Comparison of ENCODE assay signal across 8 cellular contexts in the genomic region with DNA sequence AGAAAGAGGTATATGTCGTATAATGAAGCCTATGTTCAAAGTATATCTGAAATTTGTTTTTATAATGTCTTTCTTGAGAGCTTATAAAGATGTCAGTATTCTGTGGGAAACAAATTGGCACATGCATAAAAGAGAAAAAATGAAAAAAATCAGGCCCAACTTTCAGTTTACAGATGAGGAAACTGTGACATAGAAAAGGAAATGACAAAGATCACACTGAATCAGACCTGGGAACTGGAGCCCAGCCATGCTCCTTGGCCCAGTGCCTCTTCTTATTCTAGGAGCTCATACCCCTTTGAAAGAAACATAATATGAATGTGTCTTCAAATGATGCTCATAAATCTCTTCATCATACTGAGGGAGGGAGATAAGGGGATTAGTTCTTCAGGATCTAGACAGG. TPM values are rescaled to one million over a fixed set of nuclear protein-coding genes. Genes with fewer than 3 reads are reported as not detected.
DNase-seq lines count a peak whose midpoint lies in the region; ATAC-seq, FAIRE-seq and TF ChIP-seq lines count a peak whose summit lies in the region.

No MANE protein-coding gene starts in this region.

- TF ChIP-seq EP300 in HepG2 (IDR thresholded peaks at IDR 0.05; ENCODE audit: low read depth in 2 of 2, low read length in 2 of 2) (no peak), HepG2 (CRISPR knock-in tag; IDR thresholded peaks at IDR 0.05; ENCODE audit: borderline replicate concordance) (no peak)

- H3K27me3 ChIP-seq in ACC112 (ENCODE audit: insufficient read depth, low read length), result no peaks in the 10 kb centered on the region
- no peaks in the 10 kb centered on the region for H3K27me3 ChIP-seq in HUES6 (ENCODE audit: control insufficient read depth, insufficient read depth, low read length)
- H3K27me3 ChIP-seq in HepG2 (ENCODE audit: control insufficient read depth in 1 of 2, insufficient read depth in 2 of 2, low read length in 2 of 2), result no peaks in the 10 kb centered on the region; a peak in 1 of 5 replicates
- H3K27me3 ChIP-seq in Peyer's patch, result no peaks in the 10 kb centered on the region
- H3K27me3 ChIP-seq in effector memory CD4-positive, alpha-beta T cell (replicated peaks; ENCODE audit: control insufficient read depth, insufficient read depth, low read length, poor library complexity, severe bottlenecking), result no peaks in the 10 kb centered on the region

- no TSS peak for BruUV-seq in HepG2 (replicated peaks; lab: Mats Ljungman, UMichigan)

- peaks cover 15% of the 10 kb centered on the region for H3K4me1 Mint-ChIP-seq in activated naive CD8-positive, alpha-beta T cell treated with anti-CD3 and anti-CD28 coated beads, Interleukin-2, amount 10 ng/mL, durations not matched to agents 7 days and 5 days

- H2AFZ ChIP-seq in ACC112 (ENCODE audit: low read length, unreplicated experiment) (no peak overlapping the region), HepG2 (ENCODE audit: low read length) (no peak overlapping the region)

- H4K20me1 ChIP-seq in HepG2 (ENCODE audit: insufficient read depth, low read length), result no peaks in the 10 kb centered on the region

- peak overlapping the region; percentile 99 for H3K27ac ChIP-seq in ACC112 (ENCODE audit: low read depth, low read length)
- no peak overlapping the region for H3K27ac ChIP-seq in HUES6 (ENCODE audit: low read depth, low read length)
- no peak overlapping the region for H3K27ac ChIP-seq in HepG2 (ENCODE audit: extremely low read length, insufficient read depth, low read length)
- peak overlapping the region in 1 of 4 donors; percentile 91 for H3K27ac ChIP-seq in Peyer's patch
- H3K27ac ChIP-seq in effector memory CD4-positive, alpha-beta T cell (ENCODE audit: insufficient read depth, low read length, poor library complexity, severe bottlenecking), result no peak overlapping the region

- no peaks in the 10 kb centered on the region for H3K27me3 Mint-ChIP-seq in activated naive CD8-positive, alpha-beta T cell treated with anti-CD3 and anti-CD28 coated beads, Interleukin-2, amount 10 ng/mL, durations not matched to agents 7 days and 5 days

- no peak for FAIRE-seq in HepG2 (lab: Jason Lieb, UNC)

- H3K79me2 ChIP-seq in ACC112 (ENCODE audit: control insufficient read depth, insufficient read depth, low read length, unreplicated experiment) (peaks cover 18% of the 10 kb centered on the region), HepG2 (ENCODE audit: insufficient read depth, low read length) (peaks cover 11% of the 10 kb centered on the region)

- 54% methylated on average over 1 of the region's 1 CpG for WGBS in HepG2 (ENCODE audit: low lambda C conversion rate)

- peaks cover 17% of the 10 kb centered on the region for H3K36me3 Mint-ChIP-seq in activated naive CD8-positive, alpha-beta T cell treated with anti-CD3 and anti-CD28 coated beads, Interleukin-2, amount 10 ng/mL, durations not matched to agents 7 days and 5 days

- CTCF ChIA-PET in HepG2 (lab: Yijun Ruan, JAX; ENCODE audit: low intra/inter-chr PET ratio, low total read pairs), result no interaction called here

- H3K4me1 ChIP-seq in ACC112 (ENCODE audit: control insufficient read depth, insufficient read depth, low read length, unreplicated experiment) (peaks cover 44% of the 10 kb centered on the region), HUES6 (ENCODE audit: control insufficient read depth, insufficient read depth, low read length) (no peaks in the 10 kb centered on the region), HepG2 (ENCODE audit: insufficient read depth, low read length) (peaks cover 29% of the 10 kb centered on the region), Peyer's patch (peaks cover 0 to 8% (median 0%) of the 10 kb centered on the region in 4 donors)
- no peaks in the 10 kb centered on the region for H3K4me1 ChIP-seq in effector memory CD4-positive, alpha-beta T cell (ENCODE audit: control insufficient read depth, insufficient read depth, low read length, poor library complexity, severe bottlenecking)

- H3K4me2 ChIP-seq in HepG2 (ENCODE audit: low read depth, low read length), result peak overlapping the region; percentile 95

- TF ChIP-seq RAD21 in HepG2 (CRISPR knock-in tag; IDR thresholded peaks at IDR 0.05), result no peak

- no peak for DNase-seq in activated naive CD8-positive, alpha-beta T cell treated with anti-CD3 and anti-CD28 coated beads, Interleukin-2, amount 10 ng/mL, durations not matched to agents 7 days and 5 days
- DNase-seq in HepG2 (ENCODE audit: low spot score) (no peak), Peyer's patch (no peak), SHP77 treated with DMSO at 0.1 percent for 48 hours (lab: John Stamatoyannopoulos, UW) (no peak)
- DNase-seq in effector memory CD4-positive, alpha-beta T cell, result no peak

- peak overlapping the region; percentile 89 for H3K4me3 ChIP-seq in ACC112 (ENCODE audit: low read depth, low read length)
- peak overlapping the region; percentile 98; the same call in 1 of the 2 replicates for H3K4me3 ChIP-seq in HUES6 (ENCODE audit: low read depth, low read length)
- peak overlapping the region; percentile 82 to 88 (median 86); a peak in 4 of 6 replicates for H3K4me3 ChIP-seq in HepG2 (replicated peaks in 1 of 3; ENCODE audit: insufficient read depth in 1 of 3, low read depth in 2 of 3, low read length in 3 of 3)
- H3K4me3 ChIP-seq in Peyer's patch, result peak overlapping the region in 2 of 4 donors; percentile 63 to 83
- no peak overlapping the region for H3K4me3 ChIP-seq in effector memory CD4-positive, alpha-beta T cell (ENCODE audit: insufficient read depth, low read depth, low read length, poor library complexity, severe bottlenecking)

- intact Hi-C loops in HepG2 (cut with micrococcal nuclease; ENCODE audit: unreplicated experiment), result no loop called here

- TF ChIP-seq POLR2A in HepG2 (IDR thresholded peaks at IDR 0.05; ENCODE audit: insufficient read depth in 1 of 2, low read depth in 2 of 2, low read length in 2 of 2), result no peak
- no peak for TF ChIP-seq POLR2A in Peyer's patch (IDR thresholded peaks at IDR 0.05)

- POLR2A ChIA-PET in activated naive CD8-positive, alpha-beta T cell treated with anti-CD3 and anti-CD28 coated beads, Interleukin-2, amount 10 ng/mL, durations not matched to agents 7 days and 5 days (lab: Charles Lee), result interaction anchor here (0.7 to 1.6 kb wide), 3 partner anchors 49 to 574 kb away, joined by 3 to 5 read pairs (median 4); no protein-coding TSS in a partner anchor
- POLR2A ChIA-PET in HepG2 (lab: Yijun Ruan, JAX), result interaction anchor here (0.6 to 3.4 kb wide), 6 partner anchors 10 to 114 kb away, joined by 3 to 24 read pairs (median 5); no protein-coding TSS in a partner anchor

- H3K27ac Mint-ChIP-seq in activated naive CD8-positive, alpha-beta T cell treated with anti-CD3 and anti-CD28 coated beads, Interleukin-2, amount 10 ng/mL, durations not matched to agents 7 days and 5 days, result peak overlapping the region; percentile 97

- peak overlapping the region; percentile 94 for H3K4me3 Mint-ChIP-seq in activated naive CD8-positive, alpha-beta T cell treated with anti-CD3 and anti-CD28 coated beads, Interleukin-2, amount 10 ng/mL, durations not matched to agents 7 days and 5 days

- ATAC-seq in activated naive CD8-positive, alpha-beta T cell treated with anti-CD3 and anti-CD28 coated beads, Interleukin-2, amount 10 ng/mL, durations not matched to agents 7 days and 5 days (ENCODE audit: low read depth), result no peak
- ATAC-seq in HepG2, result no peak
- no peak for ATAC-seq in HG03196 (IDR thresholded peaks at IDR 0.05; ENCODE audit: unreplicated experiment)

- no peak for TF ChIP-seq CTCF in HepG2 (CRISPR knock-in tag; IDR thresholded peaks at IDR 0.05)
- no peak for TF ChIP-seq CTCF in Peyer's patch (IDR thresholded peaks at IDR 0.05)

- peaks cover 32% of the 10 kb centered on the region for H3K36me3 ChIP-seq in ACC112 (ENCODE audit: insufficient read depth, low read length)
- H3K36me3 ChIP-seq in HUES6 (ENCODE audit: control insufficient read depth, insufficient read depth, low read length), result peaks cover 18% of the 10 kb centered on the region
- 0 out of 5 replicates have a peak, but pooled peaks cover 0 to 5% of the 10 kb centered on the region in 2 experiments for H3K36me3 ChIP-seq in HepG2 (replicated peaks in 1 of 2; ENCODE audit: control insufficient read depth in 1 of 2, insufficient read depth in 2 of 2, low read length in 2 of 2)
- H3K36me3 ChIP-seq in Peyer's patch, result no peaks in the 10 kb centered on the region
- H3K36me3 ChIP-seq in effector memory CD4-positive, alpha-beta T cell (ENCODE audit: control insufficient read depth, insufficient read depth, low read length), result no peaks in the 10 kb centered on the region

- H3K9me3 Mint-ChIP-seq in activated naive CD8-positive, alpha-beta T cell treated with anti-CD3 and anti-CD28 coated beads, Interleukin-2, amount 10 ng/mL, durations not matched to agents 7 days and 5 days, result no peaks in the 10 kb centered on the region

- H3K9ac ChIP-seq in HUES6 (ENCODE audit: low read length) (no peak overlapping the region), HepG2 (ENCODE audit: insufficient read depth, low read depth, low read length) (peak overlapping the region; percentile 92)

- in situ Hi-C loops in HepG2 (cut with HindIII; ENCODE audit: extremely low pct_ligation_motif_present, low pct_unique_long_range_greater_than_20kb), result no loop called here

- H3K9me3 ChIP-seq in HUES6 (ENCODE audit: control insufficient read depth, insufficient read depth, low read depth, low read length) (no peaks in the 10 kb centered on the region), HepG2 (ENCODE audit: low read length) (no peaks in the 10 kb centered on the region), Peyer's patch (no peaks in the 10 kb centered on the region)
- H3K9me3 ChIP-seq in effector memory CD4-positive, alpha-beta T cell (ENCODE audit: control insufficient read depth, low read length), result no peaks in the 10 kb centered on the region

RNA-seq across cellular contexts. Expression of gene TMEM44, which starts 48.4 kb away (rescaled TPM):
- 1 to 10 TPM; 6.3 to 8.1 TPM for total RNA-seq in activated naive CD8-positive, alpha-beta T cell treated with anti-CD3 and anti-CD28 coated beads, Interleukin-2, amount 10 ng/mL, durations not matched to agents 7 days and 5 days
- total RNA-seq in HepG2 (2016; rRNA removed; fragmentation: Illumina TruSeq; extraction: Trizol) (3.2 and 7.3 TPM in 2 replicates), Peyer's patch (10 to 100 TPM in 3 of 4 donors, 1 to 10 TPM in 1; 7.7 to 51.2 (median 23.5) TPM)
- 2.0 and 2.5 TPM in 2 replicates for total RNA-seq in HepG2 (2016; cell fraction: cytosol; rRNA removed; fragmentation: Illumina TruSeq; extraction: Trizol; ENCODE audit: low read depth)
- total RNA-seq in HepG2 (2016; cell fraction: insoluble cytoplasmic fraction; rRNA removed; fragmentation: Illumina TruSeq; extraction: Trizol), result 2.4 and 7.8 TPM in 2 replicates
- total RNA-seq in HepG2 (2016; cell fraction: membrane; rRNA removed; fragmentation: Illumina TruSeq; extraction: Trizol), result 3.7 and 4.9 TPM in 2 replicates
- 8.7 and 10.7 TPM in 2 replicates for total RNA-seq in HepG2 (2016; cell fraction: nucleus; rRNA removed; fragmentation: Illumina TruSeq; extraction: Trizol)
- 13.8 and 16.0 TPM in 2 replicates for polyA plus RNA-seq in HepG2 (2011; rRNA removed)
- 8.3 and 8.8 TPM in 2 replicates for polyA plus RNA-seq in HepG2 (2011; cell fraction: cytosol; rRNA removed)
- 49.0 and 57.1 TPM in 2 replicates for polyA plus RNA-seq in HepG2 (2011; cell fraction: nucleus; rRNA removed)
- 6.3 and 10.4 TPM in 2 replicates for polyA plus RNA-seq in HepG2 (2012)
- 1.9 and 2.6 TPM in 2 replicates for polyA plus RNA-seq in HepG2 (2016; cell fraction: cytosol; fragmentation: Illumina TruSeq; extraction: Trizol; ENCODE audit: low read depth)
- polyA plus RNA-seq in HepG2 (2016; cell fraction: insoluble cytoplasmic fraction; fragmentation: Illumina TruSeq; extraction: Trizol; ENCODE audit: low read depth), result 3.4 and 3.6 TPM in 2 replicates
- 3.5 and 4.2 TPM in 2 replicates for polyA plus RNA-seq in HepG2 (2016; cell fraction: membrane; fragmentation: Illumina TruSeq; extraction: Trizol; ENCODE audit: low read depth)
- 34.3 and 35.9 TPM in 2 replicates for polyA plus RNA-seq in HepG2 (2016; cell fraction: nucleus; fragmentation: Illumina TruSeq; extraction: Trizol; ENCODE audit: insufficient read depth, low read depth)
- 11.5 and 19.4 TPM in 2 replicates for polyA minus RNA-seq in HepG2 (2011; rRNA and poly(A)+ RNA removed; ENCODE audit: low replicate concordance)
- 2.8 and 4.9 TPM in 2 replicates for polyA minus RNA-seq in HepG2 (2011; cell fraction: cytosol; rRNA and poly(A)+ RNA removed)
- polyA minus RNA-seq in HepG2 (2011; cell fraction: nucleus; rRNA and poly(A)+ RNA removed), result 13.4 and 15.0 TPM in 2 replicates
